21 cellular contexts compared by ENCODE assay signal in genomic region chr2:222739939-222740338, GRCh38.
"Had no signal": no experiment of that assay in that cellular context is flagged by ENCODE, and none has a peak within 500 bp of the region (broad histone marks: within the 10 kb centered on the region; RNA-seq: fewer than 3 reads in every experiment).

No MANE protein-coding gene starts in this region.

- H3K4me1 ChIP-seq: esophagus squamous epithelium, gastroesophageal sphincter, parathyroid adenoma, prostate gland, uterus had no signal

- H2AFZ ChIP-seq: parathyroid adenoma had no signal

- H3K4me1 Mint-ChIP-seq: memory B cell had no signal

- H3K9me3 ChIP-seq: esophagus squamous epithelium, gastroesophageal sphincter, left lung, lower lobe of right lung, prostate gland, spleen, stomach, thoracic aorta, uterus had no signal

- H3K9me3 Mint-ChIP-seq: memory B cell; natural killer cell treated with Interleukin-12 subunit alpha and Interleukin-12 subunit beta and Interleukin-15 and Interleukin-18, amount 100 ng/mL, for 72 hours had no signal

- H3K36me3 ChIP-seq: esophagus squamous epithelium, gastroesophageal sphincter, left lung, lower lobe of right lung, prostate gland, spleen, stomach, thoracic aorta, uterus had no signal

- H3K4me3 Mint-ChIP-seq: immature natural killer cell; memory B cell; mesothelial cell of epicardium; natural killer cell treated with Interleukin-12 subunit alpha and Interleukin-12 subunit beta and Interleukin-15 and Interleukin-18, amount 100 ng/mL, for 72 hours; type B pancreatic cell had no signal

- DNase-seq: dermis blood vessel endothelial cell; esophagus squamous epithelium; foreskin fibroblast; immature natural killer cell; lower lobe of right lung; retina; spleen; stimulated activated CD4-positive, alpha-beta T cell treated with anti-CD3 and anti-CD28 coated beads, Interleukin-2, amount 100 ng/mL, for 24 hours; stimulated activated naive CD4-positive, alpha-beta T cell; stomach; substantia nigra; uterus had no signal

- H3K4me3 ChIP-seq: esophagus squamous epithelium, gastroesophageal sphincter, left lung, lower lobe of right lung, prostate gland, spleen, stomach, thoracic aorta, uterus had no signal

- H3K79me2 ChIP-seq: parathyroid adenoma had no signal

- H3K36me3 Mint-ChIP-seq: immature natural killer cell; memory B cell; mesothelial cell of epicardium; natural killer cell treated with Interleukin-12 subunit alpha and Interleukin-12 subunit beta and Interleukin-15 and Interleukin-18, amount 100 ng/mL, for 72 hours; type B pancreatic cell had no signal

- H3K27ac ChIP-seq: esophagus squamous epithelium, gastroesophageal sphincter, left lung, lower lobe of right lung, parathyroid adenoma, prostate gland, spleen, stomach, thoracic aorta, uterus had no signal

- H3K27me3 ChIP-seq: esophagus squamous epithelium, gastroesophageal sphincter, left lung, stomach, uterus had no signal

- H3K27ac Mint-ChIP-seq: immature natural killer cell; memory B cell; mesothelial cell of epicardium; natural killer cell treated with Interleukin-12 subunit alpha and Interleukin-12 subunit beta and Interleukin-15 and Interleukin-18, amount 100 ng/mL, for 72 hours; type B pancreatic cell had no signal
